In genomic region chr13:30331331-30331771, GRCh38 we compare ENCODE assay signal across 15 cellular contexts. TPM values are rescaled to one million over a fixed set of nuclear protein-coding genes. Genes with fewer than 3 reads are reported as not detected.
DNase-seq lines count a peak whose midpoint lies in the region; ATAC-seq and TF ChIP-seq lines count a peak whose summit lies in the region.
"Had no signal": no experiment of that assay in that cellular context is flagged by ENCODE, and none has a peak within 500 bp of the region (broad histone marks: within the 10 kb centered on the region; RNA-seq: fewer than 3 reads in every experiment).

No MANE protein-coding gene starts in this region.

- H3K27ac ChIP-seq in breast epithelium (peak overlapping the region; percentile 40 to 68), aorta (ENCODE audit: low read depth in 1 of 2, low read length in 2 of 2) (no peak overlapping the region)
- H3K27ac ChIP-seq: pancreas had no signal

- no peaks in the 10 kb centered on the region for H3K27me3 ChIP-seq in breast epithelium
- no peaks in the 10 kb centered on the region for H3K27me3 ChIP-seq in aorta (ENCODE audit: control insufficient read depth in 1 of 2, insufficient read depth in 2 of 2, low read length in 1 of 2)
- H3K27me3 ChIP-seq: pancreas had no signal

- no peak for TF ChIP-seq POLR2A in breast epithelium (IDR thresholded peaks at IDR 0.05)

- H3K4me1 Mint-ChIP-seq in MCF 10A (ENCODE audit: insufficient read depth, unreplicated experiment) (peaks cover 4% of the 10 kb centered on the region), nephron (peaks cover 35% of the 10 kb centered on the region)

- no peak overlapping the region for H3K4me3 ChIP-seq in breast epithelium
- H3K4me3 ChIP-seq in aorta (ENCODE audit: low read length in 2 of 2) = no peak overlapping the region
- H3K4me3 ChIP-seq: pancreas had no signal

- CTCF ChIA-PET in MCF 10A (lab: Yijun Ruan, JAX) = interaction anchor here (0.7 kb wide), 2 partner anchors 9 to 198 kb away, joined by 3 to 4 read pairs; no protein-coding TSS in a partner anchor

- WGBS in aorta, 2 donors = 76 to 77% methylated on average over 5 of the region's 5 CpGs

- no peaks in the 10 kb centered on the region for H3K36me3 Mint-ChIP-seq in MCF 10A (ENCODE audit: insufficient read depth, unreplicated experiment)
- H3K36me3 Mint-ChIP-seq in nephron (ENCODE audit: low read depth) = no peaks in the 10 kb centered on the region
- H3K36me3 Mint-ChIP-seq: activated naive CD4-positive, alpha-beta T cell treated with anti-CD3 and anti-CD28 coated beads, Interleukin-2, amount 50 U/mL, for 72 hours; stimulated activated memory B cell treated with anti-CD40 and anti-IgM and Interleukin-4, amounts not matched to agents 10 μg/mL and 1 μg/mL and 100 μg/mL, for 72 hours had no signal

- H3K27ac Mint-ChIP-seq in MCF 10A (ENCODE audit: low read depth, unreplicated experiment) = no peak overlapping the region
- peak overlapping the region in 2 of 3 experiments; percentile 14 to 86 for H3K27ac Mint-ChIP-seq in nephron
- H3K27ac Mint-ChIP-seq: activated CD4-positive, alpha-beta T cell treated with anti-CD3 and anti-CD28 coated beads, Interleukin-2, amount 10 ng/mL, durations not matched to agents 24 days and 14 days; activated naive CD4-positive, alpha-beta T cell treated with anti-CD3 and anti-CD28 coated beads, Interleukin-2, amount 50 U/mL, for 72 hours; stimulated activated memory B cell treated with anti-CD40 and anti-IgM and Interleukin-4, amounts not matched to agents 10 μg/mL and 1 μg/mL and 100 μg/mL, for 72 hours; T-helper 2 cell treated with Interferon-gamma antibody and Interleukin-4, amounts not matched to agents 5 μg/mL and 100 μg/mL, for 36 hours had no signal

- intact Hi-C loops in breast epithelium (cut with DNase I; ENCODE audit: low total_unique reads) (no loop called here), MCF 10A (cut with micrococcal nuclease) (no loop called here), aorta (cut with DNase I) (no loop called here)

- H3K9me3 ChIP-seq in breast epithelium = no peaks in the 10 kb centered on the region
- peaks cover 3% of the 10 kb centered on the region for H3K9me3 ChIP-seq in aorta (ENCODE audit: control insufficient read depth, low read length)
- H3K9me3 ChIP-seq: pancreas had no signal

- H3K36me3 ChIP-seq in breast epithelium (no peaks in the 10 kb centered on the region), aorta (ENCODE audit: control insufficient read depth in 1 of 2, insufficient read depth in 2 of 2, low read length in 1 of 2) (no peaks in the 10 kb centered on the region)
- H3K36me3 ChIP-seq: pancreas had no signal

- H3K9me3 Mint-ChIP-seq in MCF 10A (ENCODE audit: unreplicated experiment) (no peaks in the 10 kb centered on the region), nephron (no peaks in the 10 kb centered on the region)
- H3K9me3 Mint-ChIP-seq: activated CD4-positive, alpha-beta T cell treated with anti-CD3 and anti-CD28 coated beads, Interleukin-2, amount 10 ng/mL, durations not matched to agents 24 days and 14 days; activated naive CD4-positive, alpha-beta T cell treated with anti-CD3 and anti-CD28 coated beads, Interleukin-2, amount 50 U/mL, for 72 hours; stimulated activated memory B cell treated with anti-CD40 and anti-IgM and Interleukin-4, amounts not matched to agents 10 μg/mL and 1 μg/mL and 100 μg/mL, for 72 hours; T-helper 2 cell treated with Interferon-gamma antibody and Interleukin-4, amounts not matched to agents 5 μg/mL and 100 μg/mL, for 36 hours had no signal

- peak; percentile 28 for ATAC-seq in esophagus mucosa
- peak; percentile 81 for ATAC-seq in aorta (ENCODE audit: low FRiP score)
- ATAC-seq: stimulated activated memory B cell treated with anti-CD40 and anti-IgM and Interleukin-4, amounts not matched to agents 10 μg/mL and 1 μg/mL and 100 μg/mL, for 72 hours had no signal

- TF ChIP-seq CTCF in breast epithelium (IDR thresholded peaks at IDR 0.05) (no peak), MCF 10A (IDR thresholded peaks at IDR 0.05; ENCODE audit: unreplicated experiment) (no peak), nephron (IDR thresholded peaks at IDR 0.05; ENCODE audit: unreplicated experiment in 3 of 3) (no peak)

- POLR2A ChIA-PET in MCF 10A (lab: Yijun Ruan, JAX) = no interaction called here

- H3K4me3 Mint-ChIP-seq in MCF 10A (ENCODE audit: unreplicated experiment) (no peak overlapping the region), nephron (no peak overlapping the region)
- H3K4me3 Mint-ChIP-seq: activated CD4-positive, alpha-beta T cell treated with anti-CD3 and anti-CD28 coated beads, Interleukin-2, amount 10 ng/mL, durations not matched to agents 24 days and 14 days; stimulated activated memory B cell treated with anti-CD40 and anti-IgM and Interleukin-4, amounts not matched to agents 10 μg/mL and 1 μg/mL and 100 μg/mL, for 72 hours; T-helper 2 cell treated with Interferon-gamma antibody and Interleukin-4, amounts not matched to agents 5 μg/mL and 100 μg/mL, for 36 hours had no signal

- H3K4me1 ChIP-seq in breast epithelium (no peaks in the 10 kb centered on the region), aorta (ENCODE audit: control insufficient read depth in 1 of 2, insufficient read depth in 2 of 2, low read length in 2 of 2) (peaks cover 0 to 2% of the 10 kb centered on the region in 2 donors)
- H3K4me1 ChIP-seq: pancreas had no signal

- no peaks in the 10 kb centered on the region for H3K27me3 Mint-ChIP-seq in MCF 10A (ENCODE audit: insufficient read depth, unreplicated experiment)
- peaks cover under 1% of the 10 kb centered on the region for H3K27me3 Mint-ChIP-seq in nephron (ENCODE audit: low read depth)
- H3K27me3 Mint-ChIP-seq: stimulated activated memory B cell treated with anti-CD40 and anti-IgM and Interleukin-4, amounts not matched to agents 10 μg/mL and 1 μg/mL and 100 μg/mL, for 72 hours had no signal

- BruUV-seq in MCF 10A (replicated peaks; lab: Mats Ljungman, UMichigan) = no TSS peak

- no peak for DNase-seq in breast epithelium (ENCODE audit: low spot score in 2 of 2)
- no peak for DNase-seq in MCF 10A (ENCODE audit: unreplicated experiment)
- peak in 1 of 2 donors; percentile 68 for DNase-seq in aorta
- DNase-seq in UCSD-AML1 (lab: John Stamatoyannopoulos, UW; ENCODE audit: unreplicated experiment) = no peak
- no peak for DNase-seq in NCI-H510A treated with DMSO at 0.1 percent for 48 hours (lab: John Stamatoyannopoulos, UW)
- DNase-seq in NCI-H2227 treated with DMSO at 0.1 percent for 48 hours (lab: John Stamatoyannopoulos, UW) = no peak
- DNase-seq: activated CD4-positive, alpha-beta T cell treated with anti-CD3 and anti-CD28 coated beads, Interleukin-2, amount 10 ng/mL, durations not matched to agents 24 days and 14 days; IMR-90; pancreas; SHP77 had no signal

RNA-seq across cellular contexts. Expression of gene KATNAL1, which starts 24.0 kb away (rescaled TPM):
- total RNA-seq in breast epithelium = 10 to 100 TPM; 14.6 to 23.8 (median 17.0) TPM
- total RNA-seq in MCF 10A (2022) = 6.1 and 10.7 TPM in 2 replicates
- total RNA-seq in esophagus mucosa = 4.5 TPM
- total RNA-seq in aorta = 10 to 100 TPM; 37.1 to 43.8 TPM
- 1 to 10 TPM; 6.3 to 6.9 TPM for polyA plus RNA-seq in aorta

Comparison
In these comparisons a context has a peak if more than half of its experiments do, and no peak if none do; other contexts are left out.
1. H3K27ac ChIP-seq: peak in breast epithelium (2 of 2); none in aorta (0 of 2).